Comparison of ENCODE assay signal across 17 cellular contexts in the genomic region with DNA sequence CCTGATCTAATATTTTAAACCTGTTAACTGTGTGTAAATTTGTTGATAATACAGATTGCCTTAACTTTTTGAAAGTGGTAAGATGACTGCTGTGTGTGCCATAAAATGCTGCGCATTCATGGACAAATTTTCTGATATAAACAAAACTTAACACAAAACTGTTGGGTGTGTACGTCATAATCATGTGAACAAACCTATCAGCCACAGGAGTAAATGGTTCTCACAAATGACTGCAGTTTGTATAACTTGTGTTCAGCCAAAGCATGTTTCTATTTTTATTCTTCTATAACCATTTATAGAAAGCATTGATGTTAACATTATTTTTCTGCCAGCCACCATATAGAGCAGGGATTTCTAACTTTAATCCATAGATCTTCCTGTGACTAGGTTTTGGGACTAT. TPM values are rescaled to one million over a fixed set of nuclear protein-coding genes. Genes with fewer than 3 reads are reported as not detected.
A peak's percentile ranks its signal among the peaks of the same experiment; 100 is the strongest.
DNase-seq lines count a peak whose midpoint lies in the region.
"Had no signal": no experiment of that assay in that cellular context is flagged by ENCODE, and none has a peak within 500 bp of the region (broad histone marks: within the 10 kb centered on the region; RNA-seq: fewer than 3 reads in every experiment).

No MANE protein-coding gene starts in this region.

- peaks cover 55% of the 10 kb centered on the region for H3K4me1 Mint-ChIP-seq in T-helper 2 cell treated with Interferon-gamma antibody and Interleukin-4, amounts not matched to agents 5 μg/mL and 100 μg/mL, for 36 hours (ENCODE audit: low read depth)
- peaks cover 82% of the 10 kb centered on the region for H3K4me1 Mint-ChIP-seq in activated naive CD4-positive, alpha-beta T cell treated with anti-CD3 and anti-CD28 coated beads, Interleukin-2, amount 50 U/mL, for 24 hours
- H3K4me1 Mint-ChIP-seq in activated T-helper 2 cell treated with anti-CD3 and anti-CD28 coated beads, Interferon-gamma antibody, Interleukin-2, Interleukin-4, amounts not matched to agents 10 μg/mL and 5 μg/mL and 100 μg/mL, durations not matched to agents 14 hours and 24 hours and 36 hours (ENCODE audit: low read depth), result peaks cover 54% of the 10 kb centered on the region

- H3K36me3 Mint-ChIP-seq in T-helper 2 cell treated with Interferon-gamma antibody and Interleukin-4, amounts not matched to agents 5 μg/mL and 100 μg/mL, for 36 hours (ENCODE audit: low read depth), result peaks cover 42% of the 10 kb centered on the region
- peaks cover 9% of the 10 kb centered on the region for H3K36me3 Mint-ChIP-seq in activated naive CD4-positive, alpha-beta T cell treated with anti-CD3 and anti-CD28 coated beads, Interleukin-2, amount 50 U/mL, for 24 hours
- H3K36me3 Mint-ChIP-seq in activated T-helper 2 cell treated with anti-CD3 and anti-CD28 coated beads, Interferon-gamma antibody, Interleukin-2, Interleukin-4, amounts not matched to agents 10 μg/mL and 5 μg/mL and 100 μg/mL, durations not matched to agents 14 hours and 24 hours and 36 hours (ENCODE audit: low read depth), result peaks cover 50% of the 10 kb centered on the region
- H3K36me3 Mint-ChIP-seq: IgD-negative memory B cell had no signal

- H3K27ac Mint-ChIP-seq in T-helper 2 cell treated with Interferon-gamma antibody and Interleukin-4, amounts not matched to agents 5 μg/mL and 100 μg/mL, for 36 hours, result peak overlapping the region; percentile 34
- peak overlapping the region; percentile 75 for H3K27ac Mint-ChIP-seq in activated naive CD4-positive, alpha-beta T cell treated with anti-CD3 and anti-CD28 coated beads, Interleukin-2, amount 50 U/mL, for 24 hours
- peak overlapping the region; percentile 41 for H3K27ac Mint-ChIP-seq in activated T-helper 2 cell treated with anti-CD3 and anti-CD28 coated beads, Interferon-gamma antibody, Interleukin-2, Interleukin-4, amounts not matched to agents 10 μg/mL and 5 μg/mL and 100 μg/mL, durations not matched to agents 14 hours and 24 hours and 36 hours
- H3K27ac Mint-ChIP-seq: IgD-negative memory B cell had no signal

- no peaks in the 10 kb centered on the region for H3K9me3 Mint-ChIP-seq in T-helper 2 cell treated with Interferon-gamma antibody and Interleukin-4, amounts not matched to agents 5 μg/mL and 100 μg/mL, for 36 hours
- no peaks in the 10 kb centered on the region for H3K9me3 Mint-ChIP-seq in activated naive CD4-positive, alpha-beta T cell treated with anti-CD3 and anti-CD28 coated beads, Interleukin-2, amount 50 U/mL, for 24 hours
- no peaks in the 10 kb centered on the region for H3K9me3 Mint-ChIP-seq in activated T-helper 2 cell treated with anti-CD3 and anti-CD28 coated beads, Interferon-gamma antibody, Interleukin-2, Interleukin-4, amounts not matched to agents 10 μg/mL and 5 μg/mL and 100 μg/mL, durations not matched to agents 14 hours and 24 hours and 36 hours
- H3K9me3 Mint-ChIP-seq: IgD-negative memory B cell had no signal

- intact Hi-C loops in activated T-helper 2 cell treated with anti-CD3 and anti-CD28 coated beads, Interferon-gamma antibody, Interleukin-2, Interleukin-4, amounts not matched to agents 10 μg/mL and 5 μg/mL and 100 μg/mL, durations not matched to agents 14 hours and 24 hours and 36 hours (cut with micrococcal nuclease), result loop anchor here (1.0 kb wide), 2 partner anchors 8 to 9 kb away; no protein-coding TSS in a partner anchor

- no peak for DNase-seq in T-helper 2 cell treated with Interferon-gamma antibody and Interleukin-4, amounts not matched to agents 5 μg/mL and 100 μg/mL, for 36 hours (ENCODE audit: low spot score)
- no peak for DNase-seq in T-helper 2 cell
- no peak for DNase-seq in activated naive CD4-positive, alpha-beta T cell treated with Interleukin-2 at 50 U/mL for 16 hours
- DNase-seq in activated T-helper 2 cell treated with anti-CD3 and anti-CD28 coated beads, Interferon-gamma antibody, Interleukin-2, Interleukin-4, amounts not matched to agents 10 μg/mL and 5 μg/mL and 100 μg/mL, durations not matched to agents 14 hours and 24 hours and 36 hours (ENCODE audit: low spot score), result no peak
- peak; percentile 16 for DNase-seq in superior temporal gyrus (ENCODE audit: extremely low spot score)
- DNase-seq in central memory CD4-positive, alpha-beta T cell, result no peak
- DNase-seq in NCI-H187 treated with DMSO at 0.1 percent for 48 hours (lab: John Stamatoyannopoulos, UW), result no peak
- DNase-seq: 8988T, Calu3, DMS79, NCI-H1417, NCI-H2029 treated with DMSO at 0.1 percent for 48 hours, NCI-H510A treated with DMSO at 0.1 percent for 48 hours, Peyer's patch had no signal

- H3K27me3 Mint-ChIP-seq in T-helper 2 cell treated with Interferon-gamma antibody and Interleukin-4, amounts not matched to agents 5 μg/mL and 100 μg/mL, for 36 hours (ENCODE audit: low read depth), result no peaks in the 10 kb centered on the region
- H3K27me3 Mint-ChIP-seq in activated naive CD4-positive, alpha-beta T cell treated with anti-CD3 and anti-CD28 coated beads, Interleukin-2, amount 50 U/mL, for 24 hours, result no peaks in the 10 kb centered on the region
- H3K27me3 Mint-ChIP-seq in activated T-helper 2 cell treated with anti-CD3 and anti-CD28 coated beads, Interferon-gamma antibody, Interleukin-2, Interleukin-4, amounts not matched to agents 10 μg/mL and 5 μg/mL and 100 μg/mL, durations not matched to agents 14 hours and 24 hours and 36 hours (ENCODE audit: low read depth), result no peaks in the 10 kb centered on the region
- H3K27me3 Mint-ChIP-seq: IgD-negative memory B cell had no signal

- H3K4me3 Mint-ChIP-seq in T-helper 2 cell treated with Interferon-gamma antibody and Interleukin-4, amounts not matched to agents 5 μg/mL and 100 μg/mL, for 36 hours, result peak overlapping the region; percentile 33
- H3K4me3 Mint-ChIP-seq in activated naive CD4-positive, alpha-beta T cell treated with anti-CD3 and anti-CD28 coated beads, Interleukin-2, amount 50 U/mL, for 24 hours, result peak overlapping the region; percentile 41
- no peak overlapping the region for H3K4me3 Mint-ChIP-seq in activated T-helper 2 cell treated with anti-CD3 and anti-CD28 coated beads, Interferon-gamma antibody, Interleukin-2, Interleukin-4, amounts not matched to agents 10 μg/mL and 5 μg/mL and 100 μg/mL, durations not matched to agents 14 hours and 24 hours and 36 hours (ENCODE audit: low read depth)
- H3K4me3 Mint-ChIP-seq: IgD-negative memory B cell had no signal

RNA-seq across cellular contexts. Expression of a gene that starts 21.5 kb away (rescaled TPM):
- total RNA-seq in activated T-helper 2 cell treated with anti-CD3 and anti-CD28 coated beads, Interferon-gamma antibody, Interleukin-2, Interleukin-4, amounts not matched to agents 10 μg/mL and 5 μg/mL and 100 μg/mL, durations not matched to agents 14 hours and 24 hours and 36 hours, result 71.8 and 76.7 TPM in 2 replicates
- total RNA-seq: G401 had no signal
